1 cellular context compared by ENCODE assay signal in genomic region chr7:100275120-100275519, GRCh38.
TF ChIP-seq lines count a peak whose summit lies in the region.

No MANE protein-coding gene starts in this region.

TF ChIP-seq in K562, 482 proteins besides CTCF, POLR2A, EP300 and RAD21 (continued from another document):
- TF ChIP-seq TFE3 (CRISPR knock-in tag; IDR thresholded peaks at IDR 0.05), result no peak
